In the genomic region with DNA sequence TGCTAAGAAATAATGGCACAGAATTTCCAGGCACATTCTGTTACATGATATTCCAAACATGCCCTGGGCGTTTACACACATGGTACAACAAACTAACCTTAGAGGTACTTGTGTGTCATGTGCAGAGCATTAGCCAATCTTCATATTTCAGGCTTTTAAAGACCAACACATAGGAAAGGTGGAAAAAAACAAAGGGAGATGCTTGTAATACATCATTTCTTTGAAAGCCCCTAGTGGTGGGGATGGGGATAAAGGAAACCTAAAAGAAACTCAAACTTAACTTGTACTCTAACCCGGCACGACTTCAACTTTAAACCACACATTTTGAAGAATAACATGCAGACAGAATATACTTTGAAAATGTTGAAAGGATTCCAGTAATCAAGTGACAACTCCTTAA, we compare ENCODE assay signal across 13 cellular contexts.
DNase-seq lines count a peak whose midpoint lies in the region; ATAC-seq and TF ChIP-seq lines count a peak whose summit lies in the region.
"Had no signal": no experiment of that assay in that cellular context is flagged by ENCODE, and none has a peak within 500 bp of the region (broad histone marks: within the 10 kb centered on the region; RNA-seq: fewer than 3 reads in every experiment).

No MANE protein-coding gene starts in this region.

- H2AFZ ChIP-seq in OCI-LY1 (ENCODE audit: low read length): no peak overlapping the region

- no peak overlapping the region for H3K9ac ChIP-seq in OCI-LY1 (ENCODE audit: low read length)

- H3K36me3 Mint-ChIP-seq in chondrocyte (ENCODE audit: low read depth): no peaks in the 10 kb centered on the region
- H3K36me3 Mint-ChIP-seq in osteocyte (ENCODE audit: unreplicated experiment): no peaks in the 10 kb centered on the region
- H3K36me3 Mint-ChIP-seq: activated naive CD8-positive, alpha-beta T cell treated with anti-CD3 and anti-CD28 coated beads, Interleukin-2, amount 10 ng/mL, durations not matched to agents 7 days and 5 days had no signal

- TF ChIP-seq CTCF in OCI-LY1 (IDR thresholded peaks at IDR 0.05; ENCODE audit: low read length) (peak; percentile 45), chondrocyte (IDR thresholded peaks at IDR 0.05) (peak; percentile 62), osteocyte (IDR thresholded peaks at IDR 0.05) (peak; percentile 40), GM10248 (IDR thresholded peaks at IDR 0.05; ENCODE audit: control extremely low read depth, extremely low read depth, low read depth, missing control alignments) (no peak), gastrocnemius medialis (IDR thresholded peaks at IDR 0.05 in 4 of 5, conservative IDR thresholded peaks at IDR 0.05 in 1 of 5) (no peak)

- DNase-seq in DMS53 (lab: John Stamatoyannopoulos, UW) (peak; percentile 27), DMS53 treated with DMSO at 0.1 percent for 48 hours (lab: John Stamatoyannopoulos, UW; ENCODE audit: unreplicated experiment) (no peak), chondrocyte (ENCODE audit: low spot score) (no peak), osteocyte (ENCODE audit: extremely low spot score, unreplicated experiment) (no peak), GM10248 (ENCODE audit: extremely low spot score) (no peak), gastrocnemius medialis (no peak)
- DNase-seq: activated CD4-positive, alpha-beta T cell treated with anti-CD3 and anti-CD28 coated beads, Interleukin-2, amount 10 ng/mL, durations not matched to agents 24 days and 14 days; activated naive CD8-positive, alpha-beta T cell treated with anti-CD3 and anti-CD28 coated beads, Interleukin-2, amount 10 ng/mL, durations not matched to agents 7 days and 5 days; right cardiac atrium had no signal

- intact Hi-C loops in gastrocnemius medialis (cut with DNase I; ENCODE audit: low total_unique reads): no loop called here

- H3F3A ChIP-seq in OCI-LY1 (ENCODE audit: insufficient read depth, low read length): no peaks in the 10 kb centered on the region

- TF ChIP-seq POLR2A in gastrocnemius medialis (IDR thresholded peaks at IDR 0.05): no peak

- H3K9me3 Mint-ChIP-seq in chondrocyte (ENCODE audit: low read depth): peaks cover 18% of the 10 kb centered on the region
- peaks cover 13% of the 10 kb centered on the region for H3K9me3 Mint-ChIP-seq in osteocyte (ENCODE audit: unreplicated experiment)

- no peaks in the 10 kb centered on the region for H3K9me2 ChIP-seq in OCI-LY1 (ENCODE audit: low read depth, low read length)

- no peak overlapping the region for H3K4me2 ChIP-seq in OCI-LY1 (ENCODE audit: low read length)
- H3K4me2 ChIP-seq: A549 had no signal

- in situ Hi-C loops in gastrocnemius medialis (cut with MboI; ENCODE audit: low sequenced_read_pairs in 4 of 4): loop anchor here in 1 of 4 donors (25.0 kb wide), 1 partner anchor 108 kb away; no protein-coding TSS in a partner anchor

- H3K27ac Mint-ChIP-seq in chondrocyte (ENCODE audit: unreplicated experiment): no peak overlapping the region
- no peak overlapping the region for H3K27ac Mint-ChIP-seq in osteocyte (ENCODE audit: unreplicated experiment)
- H3K27ac Mint-ChIP-seq: activated CD4-positive, alpha-beta T cell treated with anti-CD3 and anti-CD28 coated beads, Interleukin-2, amount 10 ng/mL, durations not matched to agents 24 days and 14 days; activated naive CD8-positive, alpha-beta T cell treated with anti-CD3 and anti-CD28 coated beads, Interleukin-2, amount 10 ng/mL, durations not matched to agents 7 days and 5 days had no signal

- H4K20me1 ChIP-seq in OCI-LY1 (ENCODE audit: insufficient read depth, low read length): no peaks in the 10 kb centered on the region

- H3K36me3 ChIP-seq in OCI-LY1 (ENCODE audit: insufficient read depth, low read length) (no peaks in the 10 kb centered on the region), gastrocnemius medialis (no peaks in the 10 kb centered on the region)

- no peaks in the 10 kb centered on the region for H3K9me3 ChIP-seq in OCI-LY1 (ENCODE audit: low read length)
- H3K9me3 ChIP-seq in gastrocnemius medialis: no peaks in the 10 kb centered on the region
- H3K9me3 ChIP-seq: A549 had no signal

- H3K4me3 ChIP-seq in OCI-LY1 (ENCODE audit: low read depth, low read length, poor library complexity, severe bottlenecking) (no peak overlapping the region), gastrocnemius medialis (no peak overlapping the region)
- H3K4me3 ChIP-seq: A549 had no signal

- no peaks in the 10 kb centered on the region for H3K79me2 ChIP-seq in OCI-LY1 (ENCODE audit: insufficient read depth, low read length)

- no peak for ATAC-seq in HG03354 (IDR thresholded peaks at IDR 0.05; ENCODE audit: poor library complexity, severe bottlenecking, unreplicated experiment)
- no peak for ATAC-seq in gastrocnemius medialis
- ATAC-seq: A549, right cardiac atrium had no signal

- POLR2A ChIA-PET in GM10248 (lab: Yijun Ruan, JAX): no interaction called here

- H3K4me1 ChIP-seq in OCI-LY1 (ENCODE audit: insufficient read depth, low read length, severe bottlenecking) (no peaks in the 10 kb centered on the region), gastrocnemius medialis (no peaks in the 10 kb centered on the region)
- H3K4me1 ChIP-seq: A549 had no signal

- CTCF ChIA-PET in GM10248 (lab: Yijun Ruan, JAX): interaction anchor here (1.3 kb wide), 1 partner anchor 10 kb away, joined by 3 read pairs; no protein-coding TSS in a partner anchor

- H3K27me3 Mint-ChIP-seq in chondrocyte (ENCODE audit: low read depth) (no peaks in the 10 kb centered on the region), osteocyte (ENCODE audit: unreplicated experiment) (no peaks in the 10 kb centered on the region)
- H3K27me3 Mint-ChIP-seq: activated CD4-positive, alpha-beta T cell treated with anti-CD3 and anti-CD28 coated beads, Interleukin-2, amount 10 ng/mL, durations not matched to agents 24 days and 14 days; activated naive CD8-positive, alpha-beta T cell treated with anti-CD3 and anti-CD28 coated beads, Interleukin-2, amount 10 ng/mL, durations not matched to agents 7 days and 5 days had no signal

- H3K27ac ChIP-seq in OCI-LY1 (ENCODE audit: low read depth, low read length, poor library complexity, severe bottlenecking): no peak overlapping the region
- H3K27ac ChIP-seq in gastrocnemius medialis: no peak overlapping the region
- H3K27ac ChIP-seq: A549, epithelial cell of prostate had no signal

- H3K4me1 Mint-ChIP-seq in chondrocyte (ENCODE audit: low read depth) (no peaks in the 10 kb centered on the region), osteocyte (ENCODE audit: unreplicated experiment) (no peaks in the 10 kb centered on the region)
- H3K4me1 Mint-ChIP-seq: activated CD4-positive, alpha-beta T cell treated with anti-CD3 and anti-CD28 coated beads, Interleukin-2, amount 10 ng/mL, durations not matched to agents 24 days and 14 days; activated naive CD8-positive, alpha-beta T cell treated with anti-CD3 and anti-CD28 coated beads, Interleukin-2, amount 10 ng/mL, durations not matched to agents 7 days and 5 days had no signal

- H3K4me3 Mint-ChIP-seq in chondrocyte (ENCODE audit: unreplicated experiment) (no peak overlapping the region), osteocyte (ENCODE audit: unreplicated experiment) (no peak overlapping the region)
- H3K4me3 Mint-ChIP-seq: activated CD4-positive, alpha-beta T cell treated with anti-CD3 and anti-CD28 coated beads, Interleukin-2, amount 10 ng/mL, durations not matched to agents 24 days and 14 days; activated naive CD8-positive, alpha-beta T cell treated with anti-CD3 and anti-CD28 coated beads, Interleukin-2, amount 10 ng/mL, durations not matched to agents 7 days and 5 days had no signal

- H3K27me3 ChIP-seq in OCI-LY1 (ENCODE audit: insufficient read depth, low read length) (no peaks in the 10 kb centered on the region), gastrocnemius medialis (no peaks in the 10 kb centered on the region)

Comparison
In these comparisons a context has a peak if more than half of its experiments do, and no peak if none do; other contexts are left out.
1. CTCF ChIP-seq: peak in OCI-LY1 (single experiment), chondrocyte (single experiment) and osteocyte (single experiment); none in GM10248 (single experiment) and gastrocnemius medialis (0 of 5).